Comparison of ENCODE assay signal across 8 cellular contexts in genomic region chr10:116742367-116743265, GRCh38. TPM values are rescaled to one million over a fixed set of nuclear protein-coding genes. Genes with fewer than 3 reads are reported as not detected.
DNase-seq lines count a peak whose midpoint lies in the region; ATAC-seq, FAIRE-seq and TF ChIP-seq lines count a peak whose summit lies in the region.

A gene with protein sequence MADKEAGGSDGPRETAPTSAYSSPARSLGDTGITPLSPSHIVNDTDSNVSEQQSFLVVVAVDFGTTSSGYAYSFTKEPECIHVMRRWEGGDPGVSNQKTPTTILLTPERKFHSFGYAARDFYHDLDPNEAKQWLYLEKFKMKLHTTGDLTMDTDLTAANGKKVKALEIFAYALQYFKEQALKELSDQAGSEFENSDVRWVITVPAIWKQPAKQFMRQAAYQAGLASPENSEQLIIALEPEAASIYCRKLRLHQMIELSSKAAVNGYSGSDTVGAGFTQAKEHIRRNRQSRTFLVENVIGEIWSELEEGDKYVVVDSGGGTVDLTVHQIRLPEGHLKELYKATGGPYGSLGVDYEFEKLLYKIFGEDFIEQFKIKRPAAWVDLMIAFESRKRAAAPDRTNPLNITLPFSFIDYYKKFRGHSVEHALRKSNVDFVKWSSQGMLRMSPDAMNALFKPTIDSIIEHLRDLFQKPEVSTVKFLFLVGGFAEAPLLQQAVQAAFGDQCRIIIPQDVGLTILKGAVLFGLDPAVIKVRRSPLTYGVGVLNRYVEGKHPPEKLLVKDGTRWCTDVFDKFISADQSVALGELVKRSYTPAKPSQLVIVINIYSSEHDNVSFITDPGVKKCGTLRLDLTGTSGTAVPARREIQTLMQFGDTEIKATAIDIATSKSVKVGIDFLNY (minus strand): TSS chr10:116742566. CDS start chr10:116742469, 97 bp downstream.

- H3K27ac ChIP-seq in CD4-positive, alpha-beta memory T cell (ENCODE audit: low read depth, low read length) = no peak within 1 kb of the TSS
- H3K27ac ChIP-seq in left ventricle myocardium inferior (replicated peaks) (peak within 1 kb of the TSS; percentile 98), pancreas (peak within 1 kb of the TSS; percentile 87 to 91 (median 90)), uterus (peak within 1 kb of the TSS; percentile 79 to 94)

- TF ChIP-seq CTCF in left ventricle myocardium inferior (IDR thresholded peaks at IDR 0.05; ENCODE audit: borderline replicate concordance) = no peak
- no peak for TF ChIP-seq CTCF in pancreas (IDR thresholded peaks at IDR 0.05)
- TF ChIP-seq CTCF in uterus (IDR thresholded peaks at IDR 0.05) = no peak

- WGBS in pancreas, 2 donors = 0 to 1% methylated on average over 37 to 114 of the region's 114 CpGs

- in situ Hi-C loops in SK-MEL-5 (cut with HindIII; ENCODE audit: low pct_unique_long_range_greater_than_20kb, low sequenced_read_pairs) = no loop called here

- H3K27me3 Mint-ChIP-seq in CD4-positive, alpha-beta memory T cell = peaks cover 47 to 51% of the 10 kb centered on the region in 2 donors

- CTCF ChIA-PET in CD4-positive, alpha-beta memory T cell (lab: Charles Lee; ENCODE audit: partially characterized antibody) = interaction anchor here (0.7 to 1.5 kb wide), 2 partner anchors 46 to 432 kb away, joined by 3 to 4 read pairs; no protein-coding TSS in a partner anchor

- no peaks in the 10 kb centered on the region for H3K36me3 ChIP-seq in CD4-positive, alpha-beta memory T cell (ENCODE audit: insufficient read depth, low read length)
- H3K36me3 ChIP-seq in left ventricle myocardium inferior (no peaks in the 10 kb centered on the region), pancreas (no peaks in the 10 kb centered on the region), uterus (no peaks in the 10 kb centered on the region)

- peak within 1 kb of the TSS in 1 of 2 donors; percentile 14 for H3K4me3 ChIP-seq in CD4-positive, alpha-beta memory T cell (ENCODE audit: low read length in 2 of 2)
- H3K4me3 ChIP-seq in left ventricle myocardium inferior (peak within 1 kb of the TSS; percentile 92), pancreas (peak within 1 kb of the TSS; percentile 51 to 91 (median 68)), uterus (peak within 1 kb of the TSS; percentile 55 to 95)

- H3K4me1 ChIP-seq in CD4-positive, alpha-beta memory T cell (ENCODE audit: insufficient read depth, low read length) = peaks cover 13% of the 10 kb centered on the region
- H3K4me1 ChIP-seq in left ventricle myocardium inferior (peaks cover 26% of the 10 kb centered on the region), pancreas (no peaks in the 10 kb centered on the region), uterus (peaks cover 0 to 5% of the 10 kb centered on the region in 2 donors)

- peak in 4 of 5 donors; percentile 23 to 36 (median 32) for DNase-seq in CD4-positive, alpha-beta memory T cell
- peak; percentile 60 for DNase-seq in SK-MEL-5 (ENCODE audit: low read depth, low spot score)
- DNase-seq in amygdala (lab: John Stamatoyannopoulos, UW) = peak in 48 of 56 donors; percentile 19 to 84 (median 58)
- peak; percentile 81 for DNase-seq in left ventricle myocardium inferior
- DNase-seq in pancreas = peak; percentile 72 to 93 (median 85)
- DNase-seq in uterus = peak; percentile 76 to 86

- peaks cover 24% of the 10 kb centered on the region for H3K27me3 ChIP-seq in CD4-positive, alpha-beta memory T cell (ENCODE audit: insufficient read depth, low read length)
- H3K27me3 ChIP-seq in left ventricle myocardium inferior (ENCODE audit: low read depth) = peaks cover 22% of the 10 kb centered on the region
- no peaks in the 10 kb centered on the region for H3K27me3 ChIP-seq in pancreas
- H3K27me3 ChIP-seq in uterus = no peaks in the 10 kb centered on the region

- FAIRE-seq in pancreas (lab: Jason Lieb, UNC) = no peak

- peak within 1 kb of the TSS; percentile 8 to 72 (median 62) for H3K4me3 Mint-ChIP-seq in CD4-positive, alpha-beta memory T cell

- TF ChIP-seq POLR2A in uterus (IDR thresholded peaks at IDR 0.05) = peak; percentile 71 to 97

- intact Hi-C loops in CD4-positive, alpha-beta memory T cell (cut with micrococcal nuclease) = loop anchor here (1.0 kb wide), 1 partner anchor 18 kb away; no protein-coding TSS in a partner anchor
- intact Hi-C loops in left ventricle myocardium inferior (cut with micrococcal nuclease) (no loop called here), pancreas (cut with DNase I) (no loop called here), uterus (cut with DNase I; ENCODE audit: low total_unique reads) (no loop called here)

- H3K4me1 Mint-ChIP-seq in CD4-positive, alpha-beta memory T cell = peaks cover 2 to 27% (median 5%) of the 10 kb centered on the region in 4 donors

- H3K27ac Mint-ChIP-seq in CD4-positive, alpha-beta memory T cell = peak within 1 kb of the TSS in 1 of 7 donors; percentile 75

- ATAC-seq in GM19372 (IDR thresholded peaks at IDR 0.05; ENCODE audit: low read depth, unreplicated experiment) (peak; percentile 93), HG03439 (IDR thresholded peaks at IDR 0.05; ENCODE audit: unreplicated experiment) (peak; percentile 93), pancreas (peak; percentile 93 to 95 (median 94))

- H3K36me3 Mint-ChIP-seq in CD4-positive, alpha-beta memory T cell = no peaks in the 10 kb centered on the region

- POLR2A ChIA-PET in CD4-positive, alpha-beta memory T cell (lab: Charles Lee; ENCODE audit: partially characterized antibody) = no interaction called here

- H3K9me3 ChIP-seq in CD4-positive, alpha-beta memory T cell (ENCODE audit: control insufficient read depth in 1 of 2, low read length in 2 of 2) = no peaks in the 10 kb centered on the region
- H3K9me3 ChIP-seq in left ventricle myocardium inferior (replicated peaks) (no peaks in the 10 kb centered on the region), pancreas (no peaks in the 10 kb centered on the region), uterus (no peaks in the 10 kb centered on the region)

- no peaks in the 10 kb centered on the region for H3K9me3 Mint-ChIP-seq in CD4-positive, alpha-beta memory T cell

RNA-seq across cellular contexts. Expression of the gene that starts here (rescaled TPM):
- total RNA-seq in CD4-positive, alpha-beta memory T cell = under 1 TPM; 0.36 to 0.64 TPM
- polyA plus RNA-seq in CD4-positive, alpha-beta memory T cell = under 1 TPM in 1 of 2 donors, not detected in 1; 0.14 TPM
- total RNA-seq in SK-MEL-5 (2014; rRNA removed; shearing (Covaris generic)) = 10.4 and 12.5 TPM in 2 replicates
- polyA plus RNA-seq in SK-MEL-5 (2015; cell fraction: cytosol; rRNA removed) = 10.8 and 13.6 TPM in 2 replicates
- 40.8 and 43.4 TPM in 2 replicates for polyA plus RNA-seq in SK-MEL-5 (2015; cell fraction: nucleus; rRNA removed)
- 15.0 TPM for total RNA-seq in left ventricle myocardium inferior
- 1 to 10 TPM; 3.1 to 8.2 (median 4.5) TPM for total RNA-seq in pancreas
- 1 to 10 TPM; 2.7 to 3.6 TPM for polyA plus RNA-seq in pancreas
- total RNA-seq in uterus = 10 to 100 TPM in 2 of 4 donors, 1 to 10 TPM in 2; 4.9 to 32.0 (median 16.0) TPM

Comparison
In these comparisons a context has a peak if more than half of its experiments do, and no peak if none do; other contexts are left out.
1. Peak in DNase-seq in CD4-positive, alpha-beta memory T cell; RNA of the gene not detected or under 1 TPM.
2. DNase-seq: peak in every context shown above with its lines; median percentile 85 in pancreas; 81 in left ventricle myocardium inferior; 81 in uterus; 60 in SK-MEL-5; 58 in amygdala; 32 in CD4-positive, alpha-beta memory T cell.